ENCODE assay signal across 26 cellular contexts in the genomic region with DNA sequence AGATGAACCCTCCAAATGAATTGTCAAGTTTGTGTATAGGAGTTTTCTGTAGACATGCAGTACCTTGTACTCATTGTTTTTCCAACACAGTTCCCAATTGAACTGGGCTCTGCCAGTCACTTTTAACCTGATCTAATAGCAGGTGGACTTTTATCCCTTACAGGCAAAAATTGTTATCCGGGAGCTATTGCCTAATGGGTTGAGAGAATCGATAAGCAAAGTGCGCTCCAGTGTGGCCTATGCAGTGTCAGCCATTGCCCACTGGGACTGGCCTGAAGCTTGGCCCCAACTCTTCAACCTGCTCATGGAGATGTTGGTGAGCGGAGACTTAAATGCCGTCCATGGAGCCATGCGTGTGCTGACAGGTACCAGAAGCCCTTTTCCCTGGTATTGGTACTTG.
"Had no signal": no experiment of that assay in that cellular context is flagged by ENCODE, and none has a peak within 500 bp of the region (broad histone marks: within the 10 kb centered on the region; RNA-seq: fewer than 3 reads in every experiment).

No MANE protein-coding gene starts in this region.

- H3K4me3 ChIP-seq: esophagus muscularis mucosa, heart left ventricle, left lung, mucosa of descending colon, skin epidermis, tibial artery, upper lobe of right lung had no signal

- H3K27ac ChIP-seq: foreskin keratinocyte, skin epidermis had no signal

- DNase-seq: activated CD4-positive, alpha-beta T cell treated with anti-CD3 and anti-CD28 coated beads for 4 hours; activated CD4-positive, alpha-beta T cell treated with anti-CD3 and anti-CD28 coated beads, Interleukin-2, amount 50 U/mL, for 4 hours; activated CD4-positive, CD25-positive, alpha-beta regulatory T cell; activated naive CD4-positive, alpha-beta T cell; activated T-cell treated with anti-CD3 and anti-CD28 coated beads for 4 hours; activated T-cell treated with anti-CD3 and anti-CD28 coated beads, Interleukin-2, amount 50 U/mL, for 72 hours; anterior cingulate cortex; foreskin keratinocyte; heart left ventricle; kidney glomerular epithelial cell; left lung; mucosa of descending colon; posterior cingulate gyrus; stimulated activated CD4-positive, alpha-beta T cell treated with anti-CD3 and anti-CD28 coated beads, Interleukin-1b, Interleukin-23, amount 100 ng/mL, for 48 hours; stimulated activated CD4-positive, alpha-beta T cell treated with anti-CD3 and anti-CD28 coated beads, Interleukin-4, amount 100 ng/mL, for 4 hours; stimulated activated CD8-positive, alpha-beta memory T cell treated with anti-CD3 and anti-CD28 coated beads, Interleukin-4, amount 100 ng/mL, for 48 hours; stimulated activated naive CD8-positive, alpha-beta T cell treated with anti-CD3 and anti-CD28 coated beads, Interleukin-15, amount 100 ng/mL, for 72 hours; T-helper 1 cell; tibial artery; upper lobe of right lung had no signal

- ATAC-seq: activated naive CD4-positive, alpha-beta T cell treated with anti-CD3 and anti-CD28 coated beads, Interleukin-2, amount 50 U/mL, for 72 hours; activated T-cell treated with anti-CD3 and anti-CD28 coated beads, Interleukin-2, amount 50 U/mL, for 72 hours; foreskin keratinocyte; heart left ventricle; left lung; mucosa of descending colon; natural killer cell treated with Interleukin-12 subunit alpha and Interleukin-12 subunit beta and Interleukin-15 and Interleukin-18, amount 100 ng/mL, for 72 hours; sciatic nerve; stimulated activated memory B cell treated with anti-CD40 and anti-IgM and Interleukin-4, amounts not matched to agents 10 μg/mL and 1 μg/mL and 100 μg/mL, for 72 hours; stimulated activated naive CD8-positive, alpha-beta T cell treated with anti-CD3 and anti-CD28 coated beads, Interleukin-15, amount 100 ng/mL, for 72 hours; upper lobe of right lung had no signal

- H3K27me3 ChIP-seq: esophagus muscularis mucosa, foreskin keratinocyte, heart left ventricle, left lung, tibial artery, upper lobe of right lung had no signal

- H3K9me3 ChIP-seq: esophagus muscularis mucosa, heart left ventricle, left lung, mucosa of descending colon, tibial artery, upper lobe of right lung had no signal
